In the genomic region with DNA sequence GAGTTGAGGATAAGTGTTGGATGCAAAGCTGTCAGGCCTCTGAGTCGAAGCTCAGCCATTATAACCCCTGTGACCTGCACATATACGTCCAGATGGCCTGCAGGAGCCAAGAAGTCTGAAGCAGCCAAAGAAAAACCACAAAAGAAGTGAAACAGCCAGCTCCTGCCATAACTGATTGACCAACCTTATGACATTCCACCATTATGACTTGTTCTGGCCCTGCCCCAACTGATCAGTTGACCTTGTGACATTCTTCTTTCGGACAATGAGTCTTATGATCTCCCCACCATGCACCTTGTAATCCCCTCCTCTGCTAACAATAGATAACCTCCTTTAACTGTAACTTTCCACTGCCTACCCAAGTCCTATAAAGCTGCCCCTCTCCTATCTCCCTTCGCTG, we compare ENCODE assay signal across 12 cellular contexts.
DNase-seq lines count a peak whose midpoint lies in the region; ATAC-seq, FAIRE-seq and TF ChIP-seq lines count a peak whose summit lies in the region.
"Had no signal": no experiment of that assay in that cellular context is flagged by ENCODE, and none has a peak within 500 bp of the region (broad histone marks: within the 10 kb centered on the region; RNA-seq: fewer than 3 reads in every experiment).

No MANE protein-coding gene starts in this region.

- intact Hi-C loops in HepG2 (cut with micrococcal nuclease; ENCODE audit: unreplicated experiment) (no loop called here), right lobe of liver (cut with DNase I) (no loop called here), testis (cut with DNase I; ENCODE audit: low total_unique reads) (no loop called here), kidney (cut with DNase I) (no loop called here)

- TF ChIP-seq CTCF in HepG2 (CRISPR knock-in tag; IDR thresholded peaks at IDR 0.05) (no peak), right lobe of liver (IDR thresholded peaks at IDR 0.05) (no peak), testis (IDR thresholded peaks at IDR 0.05) (no peak), Peyer's patch (IDR thresholded peaks at IDR 0.05) (no peak), kidney (IDR thresholded peaks at IDR 0.05; ENCODE audit: borderline replicate concordance, extremely low read depth, insufficient read depth) (no peak)

- no peak overlapping the region for H3K27ac ChIP-seq in HepG2 (ENCODE audit: extremely low read length, insufficient read depth, low read length)
- H3K27ac ChIP-seq in right lobe of liver = no peak overlapping the region
- H3K27ac ChIP-seq in testis = peak overlapping the region; percentile 16 to 41
- H3K27ac ChIP-seq in Peyer's patch = no peak overlapping the region
- H3K27ac ChIP-seq in kidney (ENCODE audit: low read depth in 2 of 2, low read length in 2 of 2) = no peak overlapping the region

- CTCF ChIA-PET in HepG2 (lab: Yijun Ruan, JAX; ENCODE audit: low intra/inter-chr PET ratio, low total read pairs) = no interaction called here

- 9% methylated on average over 4 of the region's 4 CpGs for WGBS in HepG2 (ENCODE audit: low lambda C conversion rate)
- 58% methylated on average over 4 of the region's 4 CpGs for WGBS in right lobe of liver (ENCODE audit: insufficient coverage, low coverage, low lambda C conversion rate, missing lambda C conversion rate)
- WGBS in testis, 2 donors = 61 to 70% methylated on average over 4 of the region's 4 CpGs

- FAIRE-seq in HepG2 (lab: Jason Lieb, UNC) (no peak), kidney (lab: Jason Lieb, UNC) (no peak)

- DNase-seq in HepG2 (ENCODE audit: low spot score) (peak; percentile 36), right lobe of liver (no peak), RPMI8226 (peak; percentile 52), fibroblast of gingiva (ENCODE audit: low read depth) (peak; percentile 54), testis (peak; percentile 32), Peyer's patch (no peak), kidney (no peak), occipital lobe (lab: John Stamatoyannopoulos, UW) (no peak)
- DNase-seq: amniotic stem cell, NCI-H1694, substantia nigra had no signal

- H3K9me3 ChIP-seq in HepG2 (ENCODE audit: low read length) (peaks cover 11% of the 10 kb centered on the region), right lobe of liver (no peaks in the 10 kb centered on the region), testis (no peaks in the 10 kb centered on the region), Peyer's patch (peaks cover 0 to 5% (median 0%) of the 10 kb centered on the region in 4 donors), kidney (ENCODE audit: control insufficient read depth in 1 of 2, low read length in 2 of 2) (peaks cover 0 to 8% of the 10 kb centered on the region in 2 donors)

- H3K4me3 ChIP-seq in HepG2 (replicated peaks in 1 of 3; ENCODE audit: insufficient read depth in 1 of 3, low read depth in 2 of 3, low read length in 3 of 3) (no peak overlapping the region), right lobe of liver (no peak overlapping the region), testis (no peak overlapping the region), Peyer's patch (no peak overlapping the region), kidney (ENCODE audit: low read length in 2 of 2) (no peak overlapping the region)

- H3K4me1 ChIP-seq in HepG2 (ENCODE audit: insufficient read depth, low read length) (no peaks in the 10 kb centered on the region), right lobe of liver (no peaks in the 10 kb centered on the region), testis (peaks cover 4% of the 10 kb centered on the region), Peyer's patch (no peaks in the 10 kb centered on the region), kidney (ENCODE audit: control insufficient read depth in 1 of 2, insufficient read depth in 1 of 2, low read depth in 1 of 2, low read length in 2 of 2) (no peaks in the 10 kb centered on the region)

- POLR2A ChIA-PET in HepG2 (lab: Yijun Ruan, JAX) = no interaction called here

- H3K9ac ChIP-seq in HepG2 (ENCODE audit: insufficient read depth, low read depth, low read length) (no peak overlapping the region), kidney (ENCODE audit: low read length in 2 of 2) (no peak overlapping the region)

- in situ Hi-C loops in HepG2 (cut with HindIII; ENCODE audit: extremely low pct_ligation_motif_present, low pct_unique_long_range_greater_than_20kb) = no loop called here

- no peaks in the 10 kb centered on the region for H3K27me3 ChIP-seq in HepG2 (ENCODE audit: control insufficient read depth in 1 of 2, insufficient read depth in 2 of 2, low read length in 2 of 2)
- no peaks in the 10 kb centered on the region for H3K27me3 ChIP-seq in right lobe of liver
- H3K27me3 ChIP-seq in testis = no peaks in the 10 kb centered on the region
- H3K27me3 ChIP-seq in Peyer's patch = no peaks in the 10 kb centered on the region

- no peak for TF ChIP-seq RAD21 in HepG2 (CRISPR knock-in tag; IDR thresholded peaks at IDR 0.05)

- TF ChIP-seq POLR2A in HepG2 (IDR thresholded peaks at IDR 0.05; ENCODE audit: insufficient read depth in 1 of 2, low read depth in 2 of 2, low read length in 2 of 2) = no peak
- TF ChIP-seq POLR2A in right lobe of liver (IDR thresholded peaks at IDR 0.05) = no peak
- TF ChIP-seq POLR2A in testis (IDR thresholded peaks at IDR 0.05) = no peak
- TF ChIP-seq POLR2A in Peyer's patch (IDR thresholded peaks at IDR 0.05) = no peak

- no peak overlapping the region for H3K4me2 ChIP-seq in HepG2 (ENCODE audit: low read depth, low read length)

- no TSS peak for BruUV-seq in HepG2 (replicated peaks; lab: Mats Ljungman, UMichigan)

- TF ChIP-seq EP300 in HepG2 (IDR thresholded peaks at IDR 0.05; ENCODE audit: low read depth in 2 of 2, low read length in 2 of 2) = no peak
- no peak for TF ChIP-seq EP300 in HepG2 (CRISPR knock-in tag; IDR thresholded peaks at IDR 0.05; ENCODE audit: borderline replicate concordance)

- no peaks in the 10 kb centered on the region for H4K20me1 ChIP-seq in HepG2 (ENCODE audit: insufficient read depth, low read length)

- H2AFZ ChIP-seq in HepG2 (ENCODE audit: low read length) = no peak overlapping the region

- ATAC-seq in HepG2 (no peak), right lobe of liver (no peak)
- ATAC-seq: Right ventricle myocardium inferior had no signal

- H3K79me2 ChIP-seq in HepG2 (ENCODE audit: insufficient read depth, low read length) = no peaks in the 10 kb centered on the region

- no peaks in the 10 kb centered on the region for H3K36me3 ChIP-seq in HepG2 (replicated peaks in 1 of 2; ENCODE audit: control insufficient read depth in 1 of 2, insufficient read depth in 2 of 2, low read length in 2 of 2)
- no peaks in the 10 kb centered on the region for H3K36me3 ChIP-seq in right lobe of liver
- H3K36me3 ChIP-seq in testis (ENCODE audit: low read depth, missing control alignments) = no peaks in the 10 kb centered on the region
- no peaks in the 10 kb centered on the region for H3K36me3 ChIP-seq in Peyer's patch
- H3K36me3 ChIP-seq in kidney (ENCODE audit: control insufficient read depth in 1 of 2, insufficient read depth in 2 of 2, low read length in 2 of 2) = no peaks in the 10 kb centered on the region

TF ChIP-seq in HepG2, 621 proteins besides CTCF, POLR2A, EP300 and RAD21:
- TF ChIP-seq SOX13 (IDR thresholded peaks at IDR 0.05) (no peak), SOX13 (CRISPR knock-in tag; conservative IDR thresholded peaks at IDR 0.05 in 1 of 2, IDR thresholded peaks at IDR 0.05 in 1 of 2) (peak in 1 of 2 experiments; percentile 43; a peak in 1 of 4 replicates), BATF2 (CRISPR knock-in tag; IDR thresholded peaks at IDR 0.05) (no peak)
TF ChIP-seq in HepG2: peak in this region for 1.

Comparison
In these comparisons a context has a peak if more than half of its experiments do, and no peak if none do; other contexts are left out.
1. DNase-seq: peak in HepG2 (single experiment), RPMI8226 (single experiment), fibroblast of gingiva (single experiment) and testis (single experiment); none in right lobe of liver (0 of 3), Peyer's patch (0 of 3), kidney (single experiment) and occipital lobe (single experiment).
2. H3K27ac ChIP-seq: peak in testis (2 of 2); none in HepG2 (single experiment), right lobe of liver (0 of 3), Peyer's patch (0 of 4) and kidney (0 of 2).